In genomic region chr9:136172412-136173079, GRCh38 we compare ENCODE assay signal across 1 cellular context.
TF ChIP-seq lines count a peak whose summit lies in the region.

No MANE protein-coding gene starts in this region.

TF ChIP-seq in H1, 55 proteins besides CTCF, POLR2A, EP300 and RAD21:
- TF ChIP-seq SIN3A (conservative IDR thresholded peaks at IDR 0.05 in 1 of 2, IDR thresholded peaks at IDR 0.05 in 1 of 2; ENCODE audit: low read depth in 1 of 2, low read length in 2 of 2) (peak; percentile 68 to 89; a peak in 2 of 4 replicates), RNF2 (IDR thresholded peaks at IDR 0.05; ENCODE audit: borderline replicate concordance, low read depth, low read length, missing control alignments, poor library complexity, severe bottlenecking) (no peak), CBX5 (IDR thresholded peaks at IDR 0.05; ENCODE audit: low read depth, low read length) (no peak), POU5F1 (IDR thresholded peaks at IDR 0.05; ENCODE audit: low read depth, low read length) (no peak), HDAC6 (IDR thresholded peaks at IDR 0.05; ENCODE audit: low read depth, low read length) (no peak), TAF7 (optimal IDR thresholded peaks at IDR 0.05; ENCODE audit: borderline replicate concordance, low read depth, low read length) (no peak), TBP (IDR thresholded peaks at IDR 0.05; ENCODE audit: low read depth, low read length) (no peak), ASH2L (IDR thresholded peaks at IDR 0.05; ENCODE audit: low read length) (no peak), CHD1 (IDR thresholded peaks at IDR 0.05; ENCODE audit: low read depth, low read length) (no peak), FOSL1 (IDR thresholded peaks at IDR 0.05; ENCODE audit: insufficient read depth, low read depth, low read length) (no peak), EGR1 (IDR thresholded peaks at IDR 0.05; ENCODE audit: borderline replicate concordance, low read depth, low read length) (no peak), CTBP2 (IDR thresholded peaks at IDR 0.05; ENCODE audit: borderline replicate concordance, insufficient read depth, insufficient read length, low read length) (no peak), RXRA (IDR thresholded peaks at IDR 0.05; ENCODE audit: insufficient read depth, low read depth, low read length) (no peak), RFX5 (IDR thresholded peaks at IDR 0.05; ENCODE audit: borderline replicate concordance, low read depth, low read length) (no peak), TCF12 (IDR thresholded peaks at IDR 0.05; ENCODE audit: low read depth, low read length) (peak; percentile 78; the same call in 1 of the 2 replicates)
- TF ChIP-seq, protein P1, sequence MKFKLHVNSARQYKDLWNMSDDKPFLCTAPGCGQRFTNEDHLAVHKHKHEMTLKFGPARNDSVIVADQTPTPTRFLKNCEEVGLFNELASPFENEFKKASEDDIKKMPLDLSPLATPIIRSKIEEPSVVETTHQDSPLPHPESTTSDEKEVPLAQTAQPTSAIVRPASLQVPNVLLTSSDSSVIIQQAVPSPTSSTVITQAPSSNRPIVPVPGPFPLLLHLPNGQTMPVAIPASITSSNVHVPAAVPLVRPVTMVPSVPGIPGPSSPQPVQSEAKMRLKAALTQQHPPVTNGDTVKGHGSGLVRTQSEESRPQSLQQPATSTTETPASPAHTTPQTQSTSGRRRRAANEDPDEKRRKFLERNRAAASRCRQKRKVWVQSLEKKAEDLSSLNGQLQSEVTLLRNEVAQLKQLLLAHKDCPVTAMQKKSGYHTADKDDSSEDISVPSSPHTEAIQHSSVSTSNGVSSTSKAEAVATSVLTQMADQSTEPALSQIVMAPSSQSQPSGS (IDR thresholded peaks at IDR 0.05; ENCODE audit: low read length): no peak
TF ChIP-seq in H1: peak in this region for 2.
